ENCODE assay signal across 9 cellular contexts in genomic region chr5:35856186-35857003, GRCh38. TPM values are rescaled to one million over a fixed set of nuclear protein-coding genes. Genes with fewer than 3 reads are reported as not detected.
DNase-seq lines count a peak whose midpoint lies in the region; ATAC-seq lines count a peak whose summit lies in the region.
"Had no signal": no experiment of that assay in that cellular context is flagged by ENCODE, and none has a peak within 500 bp of the region (broad histone marks: within the 10 kb centered on the region; RNA-seq: fewer than 3 reads in every experiment).

Gene IL7R (plus strand): TSS chr5:35856891. CDS start chr5:35856978, 87 bp downstream.

- no peak within 1 kb of the TSS for H3K27ac ChIP-seq in mesendoderm (ENCODE audit: low read depth, low read length)

- H3K9ac ChIP-seq in mesendoderm (ENCODE audit: low read length) = no peak within 1 kb of the TSS

- no peak within 1 kb of the TSS for H4K8ac ChIP-seq in mesendoderm (ENCODE audit: low read depth, low read length)

- H3K27me3 Mint-ChIP-seq in IgD-negative memory B cell = peaks cover 4% of the 10 kb centered on the region
- H3K27me3 Mint-ChIP-seq in activated T-helper 17 cell treated with anti-CD3 and anti-CD28 coated beads, Interleukin-2, amount 50 U/mL, for 72 hours = no peaks in the 10 kb centered on the region

- H3K4me1 Mint-ChIP-seq in IgD-negative memory B cell = peaks cover 0 to 2% (median 0%) of the 10 kb centered on the region in 3 donors
- peaks cover 19% of the 10 kb centered on the region for H3K4me1 Mint-ChIP-seq in activated T-helper 17 cell treated with anti-CD3 and anti-CD28 coated beads, Interleukin-2, amount 50 U/mL, for 72 hours

- H3K4me1 ChIP-seq in mesendoderm (ENCODE audit: control insufficient read depth, low read depth, low read length) = no peaks in the 10 kb centered on the region

- H3K4me3 ChIP-seq in mesendoderm (ENCODE audit: low read length) = no peak within 1 kb of the TSS

- no peak within 1 kb of the TSS for H2BK15ac ChIP-seq in mesendoderm (replicated peaks; ENCODE audit: low read depth)

- H3K4ac ChIP-seq in mesendoderm (ENCODE audit: low read depth, low read length) = no peak within 1 kb of the TSS

- no peaks in the 10 kb centered on the region for H3K27me3 ChIP-seq in mesendoderm (ENCODE audit: insufficient read depth, low read length, poor library complexity)

- H3K18ac ChIP-seq in mesendoderm (ENCODE audit: low read length) = no peak within 1 kb of the TSS

- H2BK5ac ChIP-seq in mesendoderm (ENCODE audit: low read length) = no peak within 1 kb of the TSS

- no peaks in the 10 kb centered on the region for H3K36me3 ChIP-seq in mesendoderm (ENCODE audit: control insufficient read depth, insufficient read depth, low read length)

- H3K36me3 Mint-ChIP-seq in IgD-negative memory B cell = no peaks in the 10 kb centered on the region
- H3K36me3 Mint-ChIP-seq in activated T-helper 17 cell treated with anti-CD3 and anti-CD28 coated beads, Interleukin-2, amount 50 U/mL, for 72 hours (ENCODE audit: low read depth) = peaks cover 93% of the 10 kb centered on the region

- H3K79me2 ChIP-seq in mesendoderm (ENCODE audit: control insufficient read depth, insufficient read depth, low read length) = no peaks in the 10 kb centered on the region

- H3K9me3 Mint-ChIP-seq in IgD-negative memory B cell = peaks cover 0 to 2% (median 0%) of the 10 kb centered on the region in 3 donors
- no peaks in the 10 kb centered on the region for H3K9me3 Mint-ChIP-seq in activated T-helper 17 cell treated with anti-CD3 and anti-CD28 coated beads, Interleukin-2, amount 50 U/mL, for 72 hours

- H2AK5ac ChIP-seq in mesendoderm (ENCODE audit: low read length) = no peak within 1 kb of the TSS

- no peak within 1 kb of the TSS for H3K4me2 ChIP-seq in mesendoderm (ENCODE audit: low read length)

- peak; percentile 63 for DNase-seq in Daoy (ENCODE audit: low read depth)
- no peak for DNase-seq in mucosa of gallbladder (ENCODE audit: low spot score)
- DNase-seq in mesendoderm = no peak
- no peak for DNase-seq in NK-92 (lab: John Stamatoyannopoulos, UW; ENCODE audit: unreplicated experiment)
- no peak for DNase-seq in stimulated activated CD8-positive, alpha-beta memory T cell treated with anti-CD3 and anti-CD28 coated beads, Interleukin-4, amount 100 ng/mL, for 48 hours
- DNase-seq in COLO668 (lab: John Stamatoyannopoulos, UW; ENCODE audit: unreplicated experiment) = no peak

- H3K23ac ChIP-seq in mesendoderm (ENCODE audit: low read length) = no peak within 1 kb of the TSS

- H3K27ac Mint-ChIP-seq in IgD-negative memory B cell = peak within 1 kb of the TSS in 1 of 3 donors; percentile 72
- H3K27ac Mint-ChIP-seq in activated T-helper 17 cell treated with anti-CD3 and anti-CD28 coated beads, Interleukin-2, amount 50 U/mL, for 72 hours = peak within 1 kb of the TSS; percentile 78

- H3K79me1 ChIP-seq in mesendoderm (ENCODE audit: low read length) = no peaks in the 10 kb centered on the region

- peak within 1 kb of the TSS in 2 of 4 donors; percentile 35 to 56 for H3K4me3 Mint-ChIP-seq in IgD-negative memory B cell
- peak within 1 kb of the TSS; percentile 87 for H3K4me3 Mint-ChIP-seq in activated T-helper 17 cell treated with anti-CD3 and anti-CD28 coated beads, Interleukin-2, amount 50 U/mL, for 72 hours

- WGBS in mesendoderm (ENCODE audit: extremely low coverage, insufficient coverage, low lambda C conversion rate) = no CpG with 5 or more reads among the region's 5 CpGs

- H2BK120ac ChIP-seq in mesendoderm (ENCODE audit: low read depth, low read length) = no peak within 1 kb of the TSS

- no peak within 1 kb of the TSS for H4K5ac ChIP-seq in mesendoderm (ENCODE audit: low read length)

- peak; percentile 63 for ATAC-seq in activated T-helper 17 cell treated with anti-CD3 and anti-CD28 coated beads, Interleukin-2, amount 50 U/mL, for 72 hours (replicated peaks)

- H3K56ac ChIP-seq in mesendoderm (ENCODE audit: low read length) = no peak within 1 kb of the TSS

RNA-seq across cellular contexts. Expression of gene IL7R, which starts in this region (rescaled TPM):
- total RNA-seq in Daoy (2014; rRNA removed; shearing (Covaris generic)) = 42.5 and 45.6 TPM in 2 replicates
- polyA plus RNA-seq in IgD-negative memory B cell = 15.1 TPM
- total RNA-seq in activated T-helper 17 cell treated with anti-CD3 and anti-CD28 coated beads, Interleukin-2, amount 50 U/mL, for 72 hours = 100 to 1,000 TPM; 162 to 203 TPM
- 34.0 TPM for total RNA-seq in mucosa of gallbladder
- polyA plus RNA-seq in mesendoderm (2013, experiment 1 of 2) = under 0.01 TPM
- 0.04 TPM for polyA plus RNA-seq in mesendoderm (2013, experiment 2 of 2)
- polyA plus RNA-seq: neural cell had no signal
